Comparison of ENCODE assay signal across 8 cellular contexts in genomic region chr15:65824031-65824743, GRCh38. TPM values are rescaled to one million over a fixed set of nuclear protein-coding genes. Genes with fewer than 3 reads are reported as not detected.
DNase-seq lines count a peak whose midpoint lies in the region; ATAC-seq and TF ChIP-seq lines count a peak whose summit lies in the region.

No MANE protein-coding gene starts in this region.

- WGBS in upper lobe of left lung, 2 donors, result 72 to 78% methylated on average over 7 of the region's 7 CpGs

- peak; percentile 44 for TF ChIP-seq CTCF in coronary artery (IDR thresholded peaks at IDR 0.05)
- peak; percentile 56 to 58 for TF ChIP-seq CTCF in left lung (IDR thresholded peaks at IDR 0.05)
- peak; percentile 25 to 60 (median 56) for TF ChIP-seq CTCF in upper lobe of left lung (IDR thresholded peaks at IDR 0.05)

- peak; percentile 87 for ATAC-seq in left lung
- peak; percentile 75 to 91 for ATAC-seq in upper lobe of left lung (ENCODE audit: low FRiP score in 2 of 2)
- ATAC-seq in GM21576 (IDR thresholded peaks at IDR 0.05; ENCODE audit: unreplicated experiment), result no peak

- no peak for TF ChIP-seq POLR2A in upper lobe of left lung (IDR thresholded peaks at IDR 0.05)

- DNase-seq in D341Med (ENCODE audit: low spot score), result peak; percentile 75
- DNase-seq in HPDE6-E6E7 (ENCODE audit: extremely low spot score), result peak; percentile 65
- DNase-seq in OCI-M1 (lab: John Stamatoyannopoulos, UW), result peak; percentile 91
- no peak for DNase-seq in coronary artery (ENCODE audit: low spot score)
- no peak for DNase-seq in left lung
- peak in 1 of 2 donors; percentile 42 for DNase-seq in upper lobe of left lung
- no peak for DNase-seq in activated gamma-delta T cell treated with Interleukin-2 at 50 U/mL for 16 hours

- H3K27ac ChIP-seq in coronary artery (no peak overlapping the region), left lung (no peak overlapping the region), upper lobe of left lung (peak overlapping the region in 2 of 4 donors; percentile 24 to 35)

- intact Hi-C loops in left lung (cut with DNase I), result no loop called here

- H3K4me3 ChIP-seq in coronary artery (no peak overlapping the region), left lung (no peak overlapping the region), upper lobe of left lung (no peak overlapping the region)

- TF ChIP-seq EP300 in upper lobe of left lung (IDR thresholded peaks at IDR 0.05), result no peak

- H3K27me3 ChIP-seq in left lung (no peaks in the 10 kb centered on the region), upper lobe of left lung (no peaks in the 10 kb centered on the region)

- H3K4me1 ChIP-seq in left lung (peaks cover 0 to 47% of the 10 kb centered on the region in 2 donors), upper lobe of left lung (peaks cover 10 to 48% (median 33%) of the 10 kb centered on the region in 4 donors)

- no peaks in the 10 kb centered on the region for H3K36me3 ChIP-seq in left lung
- H3K36me3 ChIP-seq in upper lobe of left lung, result no peaks in the 10 kb centered on the region

- H3K9me3 ChIP-seq in left lung (no peaks in the 10 kb centered on the region), upper lobe of left lung (no peaks in the 10 kb centered on the region)

RNA-seq across cellular contexts. Expression of gene DENND4A, which starts 32.1 kb away (rescaled TPM):
- total RNA-seq in left lung, result 10 to 100 TPM; 23.5 to 26.3 TPM
- total RNA-seq in upper lobe of left lung, result 10 to 100 TPM; 20.9 to 66.4 (median 30.8) TPM

RNA-seq across cellular contexts. Expression of gene RAB11A, which starts 45.1 kb away (rescaled TPM):
- 100 to 1,000 TPM; 215 to 217 TPM for total RNA-seq in left lung
- total RNA-seq in upper lobe of left lung, result 100 to 1,000 TPM in 5 of 6 donors, 10 to 100 TPM in 1; 15.7 to 205 (median 144) TPM

Comparison
In these comparisons a context has a peak if more than half of its experiments do, and no peak if none do; other contexts are left out.
1. DNase-seq: peak in D341Med (single experiment), HPDE6-E6E7 (single experiment) and OCI-M1 (single experiment); none in coronary artery (single experiment), left lung (0 of 2) and activated gamma-delta T cell treated with Interleukin-2 at 50 U/mL for 16 hours (single experiment).
2. Peak in every context shown above with its lines, with median percentiles within 50 percentile points of each other: CTCF ChIP-seq.